ENCODE assay signal across 1 cellular context in the genomic region with DNA sequence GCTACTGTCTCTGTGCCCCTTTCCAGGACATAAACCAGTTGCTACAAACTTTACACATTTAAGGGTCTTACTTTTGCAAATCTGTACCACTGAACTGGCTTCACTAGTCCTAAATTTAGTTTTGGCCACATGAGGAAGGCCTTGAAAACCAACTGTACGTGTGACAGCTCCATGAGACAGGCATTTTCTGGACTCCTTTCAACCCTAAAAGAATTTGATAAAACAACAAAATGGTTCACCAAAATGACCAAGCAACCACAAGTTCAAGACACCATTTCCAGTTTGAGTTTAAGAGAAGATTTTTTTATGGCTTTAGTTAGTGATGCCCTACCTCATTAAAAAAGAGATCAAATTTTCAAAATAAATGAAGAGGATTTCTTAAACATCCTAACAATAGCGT.
TF ChIP-seq lines count a peak whose summit lies in the region.

No MANE protein-coding gene starts in this region.

TF ChIP-seq in IMR-90, 13 proteins besides CTCF, POLR2A, EP300 and RAD21:
- TF ChIP-seq FOS (IDR thresholded peaks at IDR 0.05; ENCODE audit: low read depth, low read length) (no peak), MAZ (IDR thresholded peaks at IDR 0.05; ENCODE audit: borderline replicate concordance, low read depth, low read length) (no peak), NFE2L2 (IDR thresholded peaks at IDR 0.05; ENCODE audit: low read depth, low read length) (no peak), CHD1 (IDR thresholded peaks at IDR 0.05; ENCODE audit: low read depth, low read length) (no peak), SMC3 (IDR thresholded peaks at IDR 0.05; ENCODE audit: low read depth, low read length) (no peak), CEBPB (IDR thresholded peaks at IDR 0.05; ENCODE audit: low read depth, low read length) (no peak), RFX5 (IDR thresholded peaks at IDR 0.05; ENCODE audit: low read depth, low read length) (no peak), BHLHE40 (IDR thresholded peaks at IDR 0.05; ENCODE audit: low read depth, low read length) (no peak)
- TF ChIP-seq, protein P1, sequence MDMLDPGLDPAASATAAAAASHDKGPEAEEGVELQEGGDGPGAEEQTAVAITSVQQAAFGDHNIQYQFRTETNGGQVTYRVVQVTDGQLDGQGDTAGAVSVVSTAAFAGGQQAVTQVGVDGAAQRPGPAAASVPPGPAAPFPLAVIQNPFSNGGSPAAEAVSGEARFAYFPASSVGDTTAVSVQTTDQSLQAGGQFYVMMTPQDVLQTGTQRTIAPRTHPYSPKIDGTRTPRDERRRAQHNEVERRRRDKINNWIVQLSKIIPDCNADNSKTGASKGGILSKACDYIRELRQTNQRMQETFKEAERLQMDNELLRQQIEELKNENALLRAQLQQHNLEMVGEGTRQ (IDR thresholded peaks at IDR 0.05; ENCODE audit: low read depth, low read length): no peak
